1 cellular context compared by ENCODE assay signal in the genomic region with DNA sequence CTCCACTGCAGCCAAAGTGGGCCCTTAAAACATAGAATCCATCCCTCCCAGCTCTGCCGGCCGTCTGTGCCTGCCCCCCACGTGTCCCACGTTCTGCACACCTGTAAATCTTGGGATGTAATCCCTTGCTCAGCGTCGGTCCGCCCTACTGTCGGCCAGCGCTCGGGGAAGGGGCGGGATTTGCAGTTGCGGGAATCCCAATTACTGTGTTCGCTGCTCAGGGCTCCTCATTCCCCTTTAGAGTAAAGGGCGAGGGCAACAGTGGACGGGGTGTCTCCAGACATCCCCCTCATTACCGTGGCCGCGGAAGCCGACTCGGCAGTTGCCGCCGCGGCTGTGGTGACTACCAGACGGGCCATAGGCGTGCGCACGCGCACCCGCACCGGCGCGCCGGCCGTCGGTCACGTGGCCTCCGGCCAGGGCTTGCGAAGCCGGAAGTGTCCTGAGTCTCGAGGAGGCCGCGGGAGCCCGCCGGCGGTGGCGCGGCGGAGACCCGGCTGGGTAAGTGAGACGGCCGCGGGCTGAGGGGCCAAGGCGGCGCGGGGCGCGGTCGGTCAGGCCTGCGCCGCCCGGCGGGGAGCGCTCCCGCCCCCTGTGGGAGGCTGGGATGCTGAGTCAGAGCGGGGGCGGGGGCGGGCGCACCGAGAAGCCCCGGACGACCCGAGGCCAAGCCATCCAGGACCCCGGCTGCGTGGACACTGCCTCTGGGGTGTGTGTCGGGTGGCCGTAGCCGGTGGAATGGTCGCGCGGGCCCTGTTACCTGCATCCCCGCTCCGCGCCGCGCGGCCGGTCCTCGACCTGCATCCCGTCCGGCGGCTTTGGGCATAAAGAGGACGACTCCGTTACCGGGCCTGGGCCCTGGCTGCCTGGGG.
TF ChIP-seq lines count a peak whose summit lies in the region.

A gene (plus strand): TSS at position 434 of the 872 bp plus-strand sequence. CDS start 3,751 bp downstream, outside the sequence.

TF ChIP-seq in HepG2, 621 proteins besides CTCF, POLR2A, EP300 and RAD21 (continued from another document and continues in another):
- TF ChIP-seq, protein P1, sequence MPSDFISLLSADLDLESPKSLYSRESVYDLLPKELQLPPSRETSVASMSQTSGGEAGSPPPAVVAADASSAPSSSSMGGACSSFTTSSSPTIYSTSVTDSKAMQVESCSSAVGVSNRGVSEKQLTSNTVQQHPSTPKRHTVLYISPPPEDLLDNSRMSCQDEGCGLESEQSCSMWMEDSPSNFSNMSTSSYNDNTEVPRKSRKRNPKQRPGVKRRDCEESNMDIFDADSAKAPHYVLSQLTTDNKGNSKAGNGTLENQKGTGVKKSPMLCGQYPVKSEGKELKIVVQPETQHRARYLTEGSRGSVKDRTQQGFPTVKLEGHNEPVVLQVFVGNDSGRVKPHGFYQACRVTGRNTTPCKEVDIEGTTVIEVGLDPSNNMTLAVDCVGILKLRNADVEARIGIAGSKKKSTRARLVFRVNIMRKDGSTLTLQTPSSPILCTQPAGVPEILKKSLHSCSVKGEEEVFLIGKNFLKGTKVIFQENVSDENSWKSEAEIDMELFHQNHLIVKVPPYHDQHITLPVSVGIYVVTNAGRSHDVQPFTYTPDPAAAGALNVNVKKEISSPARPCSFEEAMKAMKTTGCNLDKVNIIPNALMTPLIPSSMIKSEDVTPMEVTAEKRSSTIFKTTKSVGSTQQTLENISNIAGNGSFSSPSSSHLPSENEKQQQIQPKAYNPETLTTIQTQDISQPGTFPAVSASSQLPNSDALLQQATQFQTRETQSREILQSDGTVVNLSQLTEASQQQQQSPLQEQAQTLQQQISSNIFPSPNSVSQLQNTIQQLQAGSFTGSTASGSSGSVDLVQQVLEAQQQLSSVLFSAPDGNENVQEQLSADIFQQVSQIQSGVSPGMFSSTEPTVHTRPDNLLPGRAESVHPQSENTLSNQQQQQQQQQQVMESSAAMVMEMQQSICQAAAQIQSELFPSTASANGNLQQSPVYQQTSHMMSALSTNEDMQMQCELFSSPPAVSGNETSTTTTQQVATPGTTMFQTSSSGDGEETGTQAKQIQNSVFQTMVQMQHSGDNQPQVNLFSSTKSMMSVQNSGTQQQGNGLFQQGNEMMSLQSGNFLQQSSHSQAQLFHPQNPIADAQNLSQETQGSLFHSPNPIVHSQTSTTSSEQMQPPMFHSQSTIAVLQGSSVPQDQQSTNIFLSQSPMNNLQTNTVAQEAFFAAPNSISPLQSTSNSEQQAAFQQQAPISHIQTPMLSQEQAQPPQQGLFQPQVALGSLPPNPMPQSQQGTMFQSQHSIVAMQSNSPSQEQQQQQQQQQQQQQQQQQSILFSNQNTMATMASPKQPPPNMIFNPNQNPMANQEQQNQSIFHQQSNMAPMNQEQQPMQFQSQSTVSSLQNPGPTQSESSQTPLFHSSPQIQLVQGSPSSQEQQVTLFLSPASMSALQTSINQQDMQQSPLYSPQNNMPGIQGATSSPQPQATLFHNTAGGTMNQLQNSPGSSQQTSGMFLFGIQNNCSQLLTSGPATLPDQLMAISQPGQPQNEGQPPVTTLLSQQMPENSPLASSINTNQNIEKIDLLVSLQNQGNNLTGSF (CRISPR knock-in tag; IDR thresholded peaks at IDR 0.05) = no peak
- TF ChIP-seq JUNB (CRISPR knock-in tag; IDR thresholded peaks at IDR 0.05; ENCODE audit: borderline replicate concordance) (no peak), CBX5 (CRISPR knock-in tag; IDR thresholded peaks at IDR 0.05; ENCODE audit: borderline replicate concordance) (no peak), ZKSCAN8 (CRISPR knock-in tag; IDR thresholded peaks at IDR 0.05; ENCODE audit: borderline replicate concordance) (no peak), RFXANK (CRISPR knock-in tag; IDR thresholded peaks at IDR 0.05) (no peak), HHEX (CRISPR knock-in tag; IDR thresholded peaks at IDR 0.05) (no peak), SNRNP70 (IDR thresholded peaks at IDR 0.05; ENCODE audit: low read depth, low read length) (no peak), SP140L (CRISPR knock-in tag; IDR thresholded peaks at IDR 0.05; ENCODE audit: borderline replicate concordance) (no peak), RXRA (CRISPR knock-in tag; IDR thresholded peaks at IDR 0.05) (no peak; the same call in 1 of the 2 replicates), ADNP (CRISPR knock-in tag; IDR thresholded peaks at IDR 0.05) (no peak), FIP1L1 (IDR thresholded peaks at IDR 0.05; ENCODE audit: borderline replicate concordance, insufficient read depth, low read depth, low read length) (no peak), SYNCRIP (IDR thresholded peaks at IDR 0.05; ENCODE audit: insufficient read depth, low read depth, low read length) (no peak), KLF12 (CRISPR knock-in tag; IDR thresholded peaks at IDR 0.05; ENCODE audit: borderline replicate concordance) (peak; percentile 45; the same call in 1 of the 2 replicates), ETV5 (CRISPR knock-in tag; IDR thresholded peaks at IDR 0.05; ENCODE audit: borderline replicate concordance) (peak; percentile 77; the same call in 1 of the 2 replicates), PHF5A (CRISPR knock-in tag; IDR thresholded peaks at IDR 0.05; ENCODE audit: low read depth, unreplicated experiment) (no peak), ZNF589 (CRISPR knock-in tag; conservative IDR thresholded peaks at IDR 0.05) (0 out of 2 replicates have a peak, but pooled peaks have one; percentile 39), PAWR (CRISPR knock-in tag; IDR thresholded peaks at IDR 0.05; ENCODE audit: borderline replicate concordance) (no peak), KDM2A (CRISPR knock-in tag; IDR thresholded peaks at IDR 0.05; ENCODE audit: borderline replicate concordance, low read depth) (peak; percentile 97), ONECUT2 (CRISPR knock-in tag; IDR thresholded peaks at IDR 0.05) (no peak), ZNF883 (CRISPR knock-in tag; IDR thresholded peaks at IDR 0.05; ENCODE audit: not compliant biosample characterization) (no peak), SIN3B (IDR thresholded peaks at IDR 0.05; ENCODE audit: low read length) (no peak), STAG1 (CRISPR knock-in tag; IDR thresholded peaks at IDR 0.05) (no peak), ZNF253 (CRISPR knock-in tag; IDR thresholded peaks at IDR 0.05; ENCODE audit: borderline replicate concordance) (peak; percentile 72; the same call in 1 of the 2 replicates)
- TF ChIP-seq, protein P2, sequence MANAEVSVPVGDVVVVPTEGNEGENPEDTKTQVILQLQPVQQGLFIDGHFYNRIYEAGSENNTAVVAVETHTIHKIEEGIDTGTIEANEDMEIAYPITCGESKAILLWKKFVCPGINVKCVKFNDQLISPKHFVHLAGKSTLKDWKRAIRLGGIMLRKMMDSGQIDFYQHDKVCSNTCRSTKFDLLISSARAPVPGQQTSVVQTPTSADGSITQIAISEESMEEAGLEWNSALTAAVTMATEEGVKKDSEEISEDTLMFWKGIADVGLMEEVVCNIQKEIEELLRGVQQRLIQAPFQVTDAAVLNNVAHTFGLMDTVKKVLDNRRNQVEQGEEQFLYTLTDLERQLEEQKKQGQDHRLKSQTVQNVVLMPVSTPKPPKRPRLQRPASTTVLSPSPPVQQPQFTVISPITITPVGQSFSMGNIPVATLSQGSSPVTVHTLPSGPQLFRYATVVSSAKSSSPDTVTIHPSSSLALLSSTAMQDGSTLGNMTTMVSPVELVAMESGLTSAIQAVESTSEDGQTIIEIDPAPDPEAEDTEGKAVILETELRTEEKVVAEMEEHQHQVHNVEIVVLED (CRISPR knock-in tag; IDR thresholded peaks at IDR 0.05; ENCODE audit: borderline replicate concordance) = peak; percentile 91
- TF ChIP-seq, protein P3, sequence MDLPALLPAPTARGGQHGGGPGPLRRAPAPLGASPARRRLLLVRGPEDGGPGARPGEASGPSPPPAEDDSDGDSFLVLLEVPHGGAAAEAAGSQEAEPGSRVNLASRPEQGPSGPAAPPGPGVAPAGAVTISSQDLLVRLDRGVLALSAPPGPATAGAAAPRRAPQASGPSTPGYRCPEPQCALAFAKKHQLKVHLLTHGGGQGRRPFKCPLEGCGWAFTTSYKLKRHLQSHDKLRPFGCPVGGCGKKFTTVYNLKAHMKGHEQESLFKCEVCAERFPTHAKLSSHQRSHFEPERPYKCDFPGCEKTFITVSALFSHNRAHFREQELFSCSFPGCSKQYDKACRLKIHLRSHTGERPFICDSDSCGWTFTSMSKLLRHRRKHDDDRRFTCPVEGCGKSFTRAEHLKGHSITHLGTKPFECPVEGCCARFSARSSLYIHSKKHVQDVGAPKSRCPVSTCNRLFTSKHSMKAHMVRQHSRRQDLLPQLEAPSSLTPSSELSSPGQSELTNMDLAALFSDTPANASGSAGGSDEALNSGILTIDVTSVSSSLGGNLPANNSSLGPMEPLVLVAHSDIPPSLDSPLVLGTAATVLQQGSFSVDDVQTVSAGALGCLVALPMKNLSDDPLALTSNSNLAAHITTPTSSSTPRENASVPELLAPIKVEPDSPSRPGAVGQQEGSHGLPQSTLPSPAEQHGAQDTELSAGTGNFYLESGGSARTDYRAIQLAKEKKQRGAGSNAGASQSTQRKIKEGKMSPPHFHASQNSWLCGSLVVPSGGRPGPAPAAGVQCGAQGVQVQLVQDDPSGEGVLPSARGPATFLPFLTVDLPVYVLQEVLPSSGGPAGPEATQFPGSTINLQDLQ (CRISPR knock-in tag; IDR thresholded peaks at IDR 0.05) = 0 out of 2 replicates have a peak, but pooled peaks have one; percentile 51
- TF ChIP-seq, protein P4, sequence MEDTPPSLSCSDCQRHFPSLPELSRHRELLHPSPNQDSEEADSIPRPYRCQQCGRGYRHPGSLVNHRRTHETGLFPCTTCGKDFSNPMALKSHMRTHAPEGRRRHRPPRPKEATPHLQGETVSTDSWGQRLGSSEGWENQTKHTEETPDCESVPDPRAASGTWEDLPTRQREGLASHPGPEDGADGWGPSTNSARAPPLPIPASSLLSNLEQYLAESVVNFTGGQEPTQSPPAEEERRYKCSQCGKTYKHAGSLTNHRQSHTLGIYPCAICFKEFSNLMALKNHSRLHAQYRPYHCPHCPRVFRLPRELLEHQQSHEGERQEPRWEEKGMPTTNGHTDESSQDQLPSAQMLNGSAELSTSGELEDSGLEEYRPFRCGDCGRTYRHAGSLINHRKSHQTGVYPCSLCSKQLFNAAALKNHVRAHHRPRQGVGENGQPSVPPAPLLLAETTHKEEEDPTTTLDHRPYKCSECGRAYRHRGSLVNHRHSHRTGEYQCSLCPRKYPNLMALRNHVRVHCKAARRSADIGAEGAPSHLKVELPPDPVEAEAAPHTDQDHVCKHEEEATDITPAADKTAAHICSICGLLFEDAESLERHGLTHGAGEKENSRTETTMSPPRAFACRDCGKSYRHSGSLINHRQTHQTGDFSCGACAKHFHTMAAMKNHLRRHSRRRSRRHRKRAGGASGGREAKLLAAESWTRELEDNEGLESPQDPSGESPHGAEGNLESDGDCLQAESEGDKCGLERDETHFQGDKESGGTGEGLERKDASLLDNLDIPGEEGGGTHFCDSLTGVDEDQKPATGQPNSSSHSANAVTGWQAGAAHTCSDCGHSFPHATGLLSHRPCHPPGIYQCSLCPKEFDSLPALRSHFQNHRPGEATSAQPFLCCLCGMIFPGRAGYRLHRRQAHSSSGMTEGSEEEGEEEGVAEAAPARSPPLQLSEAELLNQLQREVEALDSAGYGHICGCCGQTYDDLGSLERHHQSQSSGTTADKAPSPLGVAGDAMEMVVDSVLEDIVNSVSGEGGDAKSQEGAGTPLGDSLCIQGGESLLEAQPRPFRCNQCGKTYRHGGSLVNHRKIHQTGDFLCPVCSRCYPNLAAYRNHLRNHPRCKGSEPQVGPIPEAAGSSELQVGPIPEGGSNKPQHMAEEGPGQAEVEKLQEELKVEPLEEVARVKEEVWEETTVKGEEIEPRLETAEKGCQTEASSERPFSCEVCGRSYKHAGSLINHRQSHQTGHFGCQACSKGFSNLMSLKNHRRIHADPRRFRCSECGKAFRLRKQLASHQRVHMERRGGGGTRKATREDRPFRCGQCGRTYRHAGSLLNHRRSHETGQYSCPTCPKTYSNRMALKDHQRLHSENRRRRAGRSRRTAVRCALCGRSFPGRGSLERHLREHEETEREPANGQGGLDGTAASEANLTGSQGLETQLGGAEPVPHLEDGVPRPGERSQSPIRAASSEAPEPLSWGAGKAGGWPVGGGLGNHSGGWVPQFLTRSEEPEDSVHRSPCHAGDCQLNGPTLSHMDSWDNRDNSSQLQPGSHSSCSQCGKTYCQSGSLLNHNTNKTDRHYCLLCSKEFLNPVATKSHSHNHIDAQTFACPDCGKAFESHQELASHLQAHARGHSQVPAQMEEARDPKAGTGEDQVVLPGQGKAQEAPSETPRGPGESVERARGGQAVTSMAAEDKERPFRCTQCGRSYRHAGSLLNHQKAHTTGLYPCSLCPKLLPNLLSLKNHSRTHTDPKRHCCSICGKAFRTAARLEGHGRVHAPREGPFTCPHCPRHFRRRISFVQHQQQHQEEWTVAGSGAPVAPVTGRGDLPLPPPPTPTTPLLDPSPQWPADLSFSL (CRISPR knock-in tag; IDR thresholded peaks at IDR 0.05) = no peak
- TF ChIP-seq, protein P5, sequence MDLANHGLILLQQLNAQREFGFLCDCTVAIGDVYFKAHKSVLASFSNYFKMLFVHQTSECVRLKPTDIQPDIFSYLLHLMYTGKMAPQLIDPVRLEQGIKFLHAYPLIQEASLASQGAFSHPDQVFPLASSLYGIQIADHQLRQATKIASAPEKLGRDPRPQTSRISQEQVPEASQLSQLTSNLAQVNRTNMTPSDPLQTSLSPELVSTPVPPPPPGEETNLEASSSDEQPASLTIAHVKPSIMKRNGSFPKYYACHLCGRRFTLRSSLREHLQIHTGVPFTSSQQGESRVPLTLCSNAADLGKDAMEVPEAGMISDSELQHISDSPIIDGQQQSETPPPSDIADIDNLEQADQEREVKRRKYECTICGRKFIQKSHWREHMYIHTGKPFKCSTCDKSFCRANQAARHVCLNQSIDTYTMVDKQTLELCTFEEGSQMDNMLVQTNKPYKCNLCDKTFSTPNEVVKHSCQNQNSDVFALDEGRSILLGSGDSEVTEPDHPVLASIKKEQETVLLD (CRISPR knock-in tag; IDR thresholded peaks at IDR 0.05; ENCODE audit: low read depth) = peak; percentile 69
- TF ChIP-seq, protein P6, sequence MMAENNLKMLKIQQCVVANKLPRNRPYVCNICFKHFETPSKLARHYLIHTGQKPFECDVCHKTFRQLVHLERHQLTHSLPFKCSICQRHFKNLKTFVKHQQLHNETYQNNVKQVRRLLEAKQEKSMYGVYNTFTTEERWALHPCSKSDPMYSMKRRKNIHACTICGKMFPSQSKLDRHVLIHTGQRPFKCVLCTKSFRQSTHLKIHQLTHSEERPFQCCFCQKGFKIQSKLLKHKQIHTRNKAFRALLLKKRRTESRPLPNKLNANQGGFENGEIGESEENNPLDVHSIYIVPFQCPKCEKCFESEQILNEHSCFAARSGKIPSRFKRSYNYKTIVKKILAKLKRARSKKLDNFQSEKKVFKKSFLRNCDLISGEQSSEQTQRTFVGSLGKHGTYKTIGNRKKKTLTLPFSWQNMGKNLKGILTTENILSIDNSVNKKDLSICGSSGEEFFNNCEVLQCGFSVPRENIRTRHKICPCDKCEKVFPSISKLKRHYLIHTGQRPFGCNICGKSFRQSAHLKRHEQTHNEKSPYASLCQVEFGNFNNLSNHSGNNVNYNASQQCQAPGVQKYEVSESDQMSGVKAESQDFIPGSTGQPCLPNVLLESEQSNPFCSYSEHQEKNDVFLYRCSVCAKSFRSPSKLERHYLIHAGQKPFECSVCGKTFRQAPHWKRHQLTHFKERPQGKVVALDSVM (CRISPR knock-in tag; IDR thresholded peaks at IDR 0.05) = peak; percentile 75; the same call in 1 of the 2 replicates
- TF ChIP-seq, protein P7, sequence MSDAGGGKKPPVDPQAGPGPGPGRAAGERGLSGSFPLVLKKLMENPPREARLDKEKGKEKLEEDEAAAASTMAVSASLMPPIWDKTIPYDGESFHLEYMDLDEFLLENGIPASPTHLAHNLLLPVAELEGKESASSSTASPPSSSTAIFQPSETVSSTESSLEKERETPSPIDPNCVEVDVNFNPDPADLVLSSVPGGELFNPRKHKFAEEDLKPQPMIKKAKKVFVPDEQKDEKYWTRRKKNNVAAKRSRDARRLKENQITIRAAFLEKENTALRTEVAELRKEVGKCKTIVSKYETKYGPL (CRISPR knock-in tag; IDR thresholded peaks at IDR 0.05) = no peak; the same call in 1 of the 2 replicates
